Comparison of ENCODE assay signal across 8 cellular contexts in the genomic region with DNA sequence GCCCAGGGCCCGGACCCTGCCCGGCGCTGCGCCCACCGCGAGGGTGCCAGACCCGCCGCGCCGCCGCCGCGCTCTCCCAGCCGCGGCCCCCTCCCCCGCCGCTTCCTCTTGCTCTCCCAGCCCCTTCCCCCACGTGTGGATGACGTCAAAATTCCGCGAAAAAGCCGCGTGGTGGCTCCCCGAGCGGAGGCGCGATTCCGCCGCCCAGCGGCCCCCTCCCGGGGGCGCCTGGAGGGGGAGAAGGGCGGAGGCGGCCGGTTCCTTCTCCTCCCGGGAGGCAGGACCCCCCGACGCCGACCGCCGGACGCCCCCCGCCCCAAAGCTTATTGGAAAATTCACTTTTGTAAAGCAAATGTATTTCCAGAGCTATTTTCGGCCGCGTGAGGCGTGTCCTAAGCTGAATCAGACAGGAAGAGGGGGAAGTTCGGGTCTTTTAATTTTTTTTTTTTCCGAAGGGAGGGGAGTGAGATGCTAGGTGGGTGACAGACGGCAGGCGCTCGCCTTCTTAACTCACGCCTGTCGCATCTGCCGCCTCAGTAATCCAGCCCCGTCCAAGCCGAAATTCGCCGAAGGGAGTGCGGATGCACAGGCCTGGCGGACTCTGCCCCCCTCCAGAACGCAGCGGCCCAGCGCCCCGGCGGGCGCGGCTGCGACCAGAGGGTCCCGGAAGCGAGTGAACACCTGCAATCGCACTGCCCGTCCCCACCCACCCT. TPM values are rescaled to one million over a fixed set of nuclear protein-coding genes. Genes with fewer than 3 reads are reported as not detected.
DNase-seq lines count a peak whose midpoint lies in the region; ATAC-seq and TF ChIP-seq lines count a peak whose summit lies in the region.

No MANE protein-coding gene starts in this region.

- peaks cover under 1% of the 10 kb centered on the region for H3K36me3 Mint-ChIP-seq in activated T-helper 2 cell treated with anti-CD3 and anti-CD28 coated beads, Interferon-gamma antibody, Interleukin-2, Interleukin-4, amounts not matched to agents 10 μg/mL and 5 μg/mL and 100 μg/mL, durations not matched to agents 14 hours and 24 hours and 36 hours (ENCODE audit: low read depth)

- DNase-seq in AG08396 (ENCODE audit: low spot score) (peak; percentile 39), GM20000 (ENCODE audit: low spot score) (peak; percentile 89), NT2/D1 (ENCODE audit: low read depth, low spot score) (peak; percentile 93), germinal center (ENCODE audit: low spot score) (peak; percentile 62), omental fat pad (ENCODE audit: low spot score) (peak; percentile 81), substantia nigra (lab: John Stamatoyannopoulos, UW) (peak in 30 of 49 donors; percentile 30 to 78 (median 49))
- peak; percentile 91 for DNase-seq in activated T-helper 2 cell treated with anti-CD3 and anti-CD28 coated beads, Interferon-gamma antibody, Interleukin-2, Interleukin-4, amounts not matched to agents 10 μg/mL and 5 μg/mL and 100 μg/mL, durations not matched to agents 14 hours and 24 hours and 36 hours (ENCODE audit: low spot score)

- H3K27ac ChIP-seq in substantia nigra (ENCODE audit: low read depth, low read length, poor library complexity, severe bottlenecking), result peak overlapping the region; percentile 51

- no peaks in the 10 kb centered on the region for H3K9me3 ChIP-seq in NT2/D1 (ENCODE audit: insufficient read depth, low read length)

- peaks cover 81% of the 10 kb centered on the region for H3K27me3 ChIP-seq in NT2/D1 (ENCODE audit: insufficient read depth, insufficient read length)

- peaks cover 26% of the 10 kb centered on the region for H3K4me1 Mint-ChIP-seq in activated T-helper 2 cell treated with anti-CD3 and anti-CD28 coated beads, Interferon-gamma antibody, Interleukin-2, Interleukin-4, amounts not matched to agents 10 μg/mL and 5 μg/mL and 100 μg/mL, durations not matched to agents 14 hours and 24 hours and 36 hours (ENCODE audit: low read depth)

- no peaks in the 10 kb centered on the region for H3K36me3 ChIP-seq in NT2/D1 (ENCODE audit: insufficient read depth, insufficient read length, low read length)

- TF ChIP-seq CTCF in GM20000 (IDR thresholded peaks at IDR 0.05; ENCODE audit: extremely low read depth, missing control alignments) (peak; percentile 20), omental fat pad (IDR thresholded peaks at IDR 0.05) (no peak)

- H3K27ac Mint-ChIP-seq in activated T-helper 2 cell treated with anti-CD3 and anti-CD28 coated beads, Interferon-gamma antibody, Interleukin-2, Interleukin-4, amounts not matched to agents 10 μg/mL and 5 μg/mL and 100 μg/mL, durations not matched to agents 14 hours and 24 hours and 36 hours, result peak overlapping the region; percentile 90

- H3K9ac ChIP-seq in NT2/D1 (ENCODE audit: insufficient read length, low read depth), result peak overlapping the region; percentile 73

- H3K4me3 Mint-ChIP-seq in activated T-helper 2 cell treated with anti-CD3 and anti-CD28 coated beads, Interferon-gamma antibody, Interleukin-2, Interleukin-4, amounts not matched to agents 10 μg/mL and 5 μg/mL and 100 μg/mL, durations not matched to agents 14 hours and 24 hours and 36 hours (ENCODE audit: low read depth), result peak overlapping the region; percentile 95

- peak; percentile 29 for ATAC-seq in omental fat pad (ENCODE audit: low FRiP score)
- no peak for ATAC-seq in GM18502 (IDR thresholded peaks at IDR 0.05; ENCODE audit: poor library complexity, unreplicated experiment)

- intact Hi-C loops in activated T-helper 2 cell treated with anti-CD3 and anti-CD28 coated beads, Interferon-gamma antibody, Interleukin-2, Interleukin-4, amounts not matched to agents 10 μg/mL and 5 μg/mL and 100 μg/mL, durations not matched to agents 14 hours and 24 hours and 36 hours (cut with micrococcal nuclease), result loop anchor here (2.0 kb wide), 1 partner anchor 19 kb away; no protein-coding TSS in a partner anchor

- H3K9me3 Mint-ChIP-seq in activated T-helper 2 cell treated with anti-CD3 and anti-CD28 coated beads, Interferon-gamma antibody, Interleukin-2, Interleukin-4, amounts not matched to agents 10 μg/mL and 5 μg/mL and 100 μg/mL, durations not matched to agents 14 hours and 24 hours and 36 hours, result no peaks in the 10 kb centered on the region

- H3K4me3 ChIP-seq in NT2/D1 (ENCODE audit: insufficient read length, low read depth), result peak overlapping the region; percentile 61

- H3K27me3 Mint-ChIP-seq in activated T-helper 2 cell treated with anti-CD3 and anti-CD28 coated beads, Interferon-gamma antibody, Interleukin-2, Interleukin-4, amounts not matched to agents 10 μg/mL and 5 μg/mL and 100 μg/mL, durations not matched to agents 14 hours and 24 hours and 36 hours (ENCODE audit: low read depth), result peaks cover 13% of the 10 kb centered on the region

- peaks cover 13% of the 10 kb centered on the region for H3K4me1 ChIP-seq in NT2/D1 (ENCODE audit: insufficient read depth, insufficient read length)

RNA-seq across cellular contexts. Expression of a gene that starts 4.1 kb away (rescaled TPM):
- 557 and 561 TPM in 2 replicates for total RNA-seq in activated T-helper 2 cell treated with anti-CD3 and anti-CD28 coated beads, Interferon-gamma antibody, Interleukin-2, Interleukin-4, amounts not matched to agents 10 μg/mL and 5 μg/mL and 100 μg/mL, durations not matched to agents 14 hours and 24 hours and 36 hours
- total RNA-seq in omental fat pad, result 100 to 1,000 TPM in 2 of 4 donors, 10 to 100 TPM in 2; 73.3 to 116 (median 92.6) TPM

RNA-seq across cellular contexts. Expression of a gene that starts 51.6 kb away (rescaled TPM):
- total RNA-seq in activated T-helper 2 cell treated with anti-CD3 and anti-CD28 coated beads, Interferon-gamma antibody, Interleukin-2, Interleukin-4, amounts not matched to agents 10 μg/mL and 5 μg/mL and 100 μg/mL, durations not matched to agents 14 hours and 24 hours and 36 hours, result 8.7 and 9.5 TPM in 2 replicates
- 10 to 100 TPM in 1 of 4 donors, 1 to 10 TPM in 3; 4.2 to 13.5 (median 5.3) TPM for total RNA-seq in omental fat pad

Comparison
In these comparisons a context has a peak if more than half of its experiments do, and no peak if none do; other contexts are left out.
1. DNase-seq: peak in every context shown above with its lines; median percentile 93 in NT2/D1; 91 in activated T-helper 2 cell treated with anti-CD3 and anti-CD28 coated beads, Interferon-gamma antibody, Interleukin-2, Interleukin-4, amounts not matched to agents 10 μg/mL and 5 μg/mL and 100 μg/mL, durations not matched to agents 14 hours and 24 hours and 36 hours; 89 in GM20000; 81 in omental fat pad; 62 in germinal center; 49 in substantia nigra; 39 in AG08396.